Comparison of ENCODE assay signal across 9 cellular contexts in the genomic region with DNA sequence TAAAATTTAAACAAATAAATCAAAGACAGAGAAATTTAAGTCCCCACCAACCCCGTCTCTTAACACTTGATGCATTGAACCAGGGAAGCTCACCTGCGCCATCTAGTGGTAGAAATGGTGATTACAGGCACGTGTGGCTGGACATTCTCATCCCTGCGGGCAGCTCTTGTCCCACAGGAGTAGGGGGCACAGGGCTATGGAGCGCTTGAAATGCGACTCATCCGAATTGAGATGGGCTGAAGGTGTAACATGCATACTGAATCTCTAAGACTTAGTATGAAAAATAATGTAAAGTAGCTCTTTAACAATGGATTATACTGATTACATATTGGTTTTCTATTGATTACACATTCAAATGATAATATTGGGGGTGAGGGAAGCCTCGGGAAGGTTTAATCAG. TPM values are rescaled to one million over a fixed set of nuclear protein-coding genes. Genes with fewer than 3 reads are reported as not detected.
DNase-seq lines count a peak whose midpoint lies in the region; ATAC-seq and TF ChIP-seq lines count a peak whose summit lies in the region.
"Had no signal": no experiment of that assay in that cellular context is flagged by ENCODE, and none has a peak within 500 bp of the region (broad histone marks: within the 10 kb centered on the region; RNA-seq: fewer than 3 reads in every experiment).

No MANE protein-coding gene starts in this region.

- 11 to 15% methylated on average over 8 of the region's 8 CpGs for WGBS in thyroid gland, 2 donors

- peak; percentile 21 for DNase-seq in COLO829 (ENCODE audit: low spot score)
- DNase-seq in HL-60 (ENCODE audit: low read depth in 1 of 2, low spot score in 1 of 2): peak; percentile 34 to 63
- DNase-seq in Panc1 (ENCODE audit: low read depth, low spot score): peak; percentile 78
- peak; percentile 82 for DNase-seq in activated T-cell treated with anti-CD3 and anti-CD28 coated beads, Interleukin-2, amount 50 U/mL, for 24 hours
- peak; percentile 44 to 71 for DNase-seq in fibroblast of lung (ENCODE audit: low read depth in 2 of 2)
- peak; percentile 77 for DNase-seq in neural progenitor cell (ENCODE audit: low spot score)
- DNase-seq in thyroid gland: peak; percentile 64 to 74

- H3K4me3 Mint-ChIP-seq in activated T-cell treated with anti-CD3 and anti-CD28 coated beads, Interleukin-2, amount 50 U/mL, for 24 hours: no peak overlapping the region
- H3K4me3 Mint-ChIP-seq in neural progenitor cell: no peak overlapping the region
- H3K4me3 Mint-ChIP-seq: T-helper 1 cell treated with Interleukin-12 subunit alpha and Interleukin-12 subunit beta and Interleukin-4 antibody, amounts not matched to agents 30 μg/mL and 1 μg/mL, for 36 hours had no signal

- no peaks in the 10 kb centered on the region for H3K9me3 Mint-ChIP-seq in activated T-cell treated with anti-CD3 and anti-CD28 coated beads, Interleukin-2, amount 50 U/mL, for 24 hours
- H3K9me3 Mint-ChIP-seq in neural progenitor cell: no peaks in the 10 kb centered on the region
- H3K9me3 Mint-ChIP-seq: T-helper 1 cell treated with Interleukin-12 subunit alpha and Interleukin-12 subunit beta and Interleukin-4 antibody, amounts not matched to agents 30 μg/mL and 1 μg/mL, for 36 hours had no signal

- H3K79me2 ChIP-seq in fibroblast of lung (ENCODE audit: control insufficient read depth, insufficient read depth, low read length) (no peaks in the 10 kb centered on the region), neural progenitor cell (ENCODE audit: low read depth) (no peaks in the 10 kb centered on the region)

- POLR2A ChIA-PET in Panc1 (lab: Charles Lee): interaction anchor here (1.1 kb wide), 1 partner anchor 137 kb away, joined by 5 read pairs; no protein-coding TSS in a partner anchor

- TF ChIP-seq POLR2A in thyroid gland (IDR thresholded peaks at IDR 0.05): no peak

- ATAC-seq in Panc1 (peak; percentile 82), GM18498 (IDR thresholded peaks at IDR 0.05; ENCODE audit: unreplicated experiment) (no peak)

- CTCF ChIA-PET in Panc1 (lab: Charles Lee): interaction anchor here (0.6 to 2.8 kb wide), 15 partner anchors 9 to 453 kb away, joined by 3 to 51 read pairs (median 4); no protein-coding TSS in a partner anchor

- no TSS peak for BruUV-seq in Panc1 (replicated peaks; lab: Mats Ljungman, UMichigan)

- H3K36me3 Mint-ChIP-seq in activated T-cell treated with anti-CD3 and anti-CD28 coated beads, Interleukin-2, amount 50 U/mL, for 24 hours (ENCODE audit: low read depth): no peaks in the 10 kb centered on the region
- no peaks in the 10 kb centered on the region for H3K36me3 Mint-ChIP-seq in neural progenitor cell

- H3K27me3 ChIP-seq in HL-60 (ENCODE audit: insufficient read depth, poor library complexity, severe bottlenecking) (no peaks in the 10 kb centered on the region), Panc1 (ENCODE audit: control insufficient read depth, insufficient read depth, low read length) (no peaks in the 10 kb centered on the region), fibroblast of lung (ENCODE audit: control insufficient read depth, insufficient read depth, low read length) (no peaks in the 10 kb centered on the region), neural progenitor cell (no peaks in the 10 kb centered on the region), thyroid gland (no peaks in the 10 kb centered on the region)

- H3K9me3 ChIP-seq in Panc1 (ENCODE audit: control insufficient read depth, insufficient read depth, low read depth, low read length): no peaks in the 10 kb centered on the region
- H3K9me3 ChIP-seq in fibroblast of lung (ENCODE audit: control insufficient read depth, insufficient read depth, low read depth, low read length): no peaks in the 10 kb centered on the region
- no peaks in the 10 kb centered on the region for H3K9me3 ChIP-seq in neural progenitor cell (ENCODE audit: low read depth)
- no peaks in the 10 kb centered on the region for H3K9me3 ChIP-seq in thyroid gland

- H3K4me2 ChIP-seq in fibroblast of lung (ENCODE audit: extremely low read depth, insufficient read depth, low read length): no peak overlapping the region
- H3K4me2 ChIP-seq in neural progenitor cell: no peak overlapping the region

- no peak overlapping the region for H3K27ac ChIP-seq in HL-60 (replicated peaks)
- H3K27ac ChIP-seq in Panc1 (ENCODE audit: low read length): no peak overlapping the region
- H3K27ac ChIP-seq in fibroblast of lung (ENCODE audit: insufficient read depth, low read length): no peak overlapping the region
- no peak overlapping the region for H3K27ac ChIP-seq in neural progenitor cell
- H3K27ac ChIP-seq in thyroid gland: no peak overlapping the region

- in situ Hi-C loops in Panc1 (cut with HindIII; ENCODE audit: low pct_unique_long_range_greater_than_20kb, low sequenced_read_pairs): no loop called here

- TF ChIP-seq CTCF in HL-60 (IDR thresholded peaks at IDR 0.05; ENCODE audit: insufficient read depth, low read length): peak; percentile 95
- peak; percentile 99 for TF ChIP-seq CTCF in Panc1 (IDR thresholded peaks at IDR 0.05)
- TF ChIP-seq CTCF in fibroblast of lung (conservative IDR thresholded peaks at IDR 0.05 in 1 of 2, IDR thresholded peaks at IDR 0.05 in 1 of 2; ENCODE audit: low read depth in 1 of 2, low read length in 2 of 2): peak; percentile 93 to 98
- peak; percentile 99 for TF ChIP-seq CTCF in neural progenitor cell (IDR thresholded peaks at IDR 0.05)
- TF ChIP-seq CTCF in thyroid gland (IDR thresholded peaks at IDR 0.05): peak; percentile 82 to 96 (median 90)

- H3K36me3 ChIP-seq in Panc1 (ENCODE audit: control insufficient read depth, insufficient read depth, low read length): no peaks in the 10 kb centered on the region
- H3K36me3 ChIP-seq in fibroblast of lung (ENCODE audit: control insufficient read depth, insufficient read depth, low read length): no peaks in the 10 kb centered on the region
- no peaks in the 10 kb centered on the region for H3K36me3 ChIP-seq in neural progenitor cell
- no peaks in the 10 kb centered on the region for H3K36me3 ChIP-seq in thyroid gland

- H2AFZ ChIP-seq in fibroblast of lung (ENCODE audit: low read length) (no peak overlapping the region), neural progenitor cell (replicated peaks) (no peak overlapping the region)

- H3K4me1 ChIP-seq in Panc1 (ENCODE audit: control insufficient read depth, insufficient read depth, low read length) (no peaks in the 10 kb centered on the region), fibroblast of lung (ENCODE audit: control insufficient read depth, extremely low read depth, insufficient read depth, low read length) (no peaks in the 10 kb centered on the region), neural progenitor cell (peaks cover 7% of the 10 kb centered on the region), thyroid gland (no peaks in the 10 kb centered on the region)

- H3F3A ChIP-seq in neural progenitor cell (ENCODE audit: low read depth): no peaks in the 10 kb centered on the region

- H3K4me1 Mint-ChIP-seq in activated T-cell treated with anti-CD3 and anti-CD28 coated beads, Interleukin-2, amount 50 U/mL, for 24 hours (ENCODE audit: low read depth): no peaks in the 10 kb centered on the region
- peaks cover 8% of the 10 kb centered on the region for H3K4me1 Mint-ChIP-seq in neural progenitor cell

- no peaks in the 10 kb centered on the region for H3K27me3 Mint-ChIP-seq in activated T-cell treated with anti-CD3 and anti-CD28 coated beads, Interleukin-2, amount 50 U/mL, for 24 hours
- peaks cover 5% of the 10 kb centered on the region for H3K27me3 Mint-ChIP-seq in neural progenitor cell (ENCODE audit: insufficient read depth, low read depth)

- no peak overlapping the region for H3K27ac Mint-ChIP-seq in activated T-cell treated with anti-CD3 and anti-CD28 coated beads, Interleukin-2, amount 50 U/mL, for 24 hours
- no peak overlapping the region for H3K27ac Mint-ChIP-seq in neural progenitor cell
- H3K27ac Mint-ChIP-seq: T-helper 1 cell treated with Interleukin-12 subunit alpha and Interleukin-12 subunit beta and Interleukin-4 antibody, amounts not matched to agents 30 μg/mL and 1 μg/mL, for 36 hours had no signal

- H3K4me3 ChIP-seq in HL-60 (replicated peaks; ENCODE audit: insufficient read depth, low read length): no peak overlapping the region
- H3K4me3 ChIP-seq in Panc1 (ENCODE audit: low read depth in 2 of 2, low read length in 2 of 2): no peak overlapping the region
- no peak overlapping the region for H3K4me3 ChIP-seq in fibroblast of lung (replicated peaks in 1 of 4; ENCODE audit: control extremely low read depth in 1 of 4, insufficient read depth in 1 of 4, low read depth in 3 of 4, low read length in 4 of 4)
- no peak overlapping the region for H3K4me3 ChIP-seq in neural progenitor cell
- no peak overlapping the region for H3K4me3 ChIP-seq in thyroid gland (replicated peaks in 1 of 3)

- intact Hi-C loops in Panc1 (cut with micrococcal nuclease; ENCODE audit: unreplicated experiment) (loop anchor here (1.0 to 5.0 kb wide), 3 partner anchors 73 to 138 kb away; no protein-coding TSS in a partner anchor), thyroid gland (cut with DNase I) (loop anchor here (5.0 kb wide), 1 partner anchor 138 kb away; no protein-coding TSS in a partner anchor)

- H4K20me1 ChIP-seq in fibroblast of lung (ENCODE audit: control insufficient read depth, extremely low read depth, insufficient read depth, low read length): no peaks in the 10 kb centered on the region
- peaks cover 2% of the 10 kb centered on the region for H4K20me1 ChIP-seq in neural progenitor cell (ENCODE audit: low read depth)

- H3K9ac ChIP-seq in fibroblast of lung (ENCODE audit: insufficient read depth, low read length) (no peak overlapping the region), neural progenitor cell (no peak overlapping the region)

RNA-seq across cellular contexts. Expression of a gene that starts 24.8 kb away (rescaled TPM):
- total RNA-seq in Panc1 (2021; ENCODE audit: unreplicated experiment) (2.6 TPM), fibroblast of lung (under 0.01 and 0.17 TPM in 2 replicates), neural progenitor cell (ENCODE audit: low replicate concordance) (0.74 and 0.92 TPM in 2 replicates), thyroid gland (under 1 TPM; under 0.01 to 0.78 (median 0.15) TPM)
- polyA plus RNA-seq in Panc1 (2012; ENCODE audit: insufficient read length): 4.9 TPM
- polyA plus RNA-seq in fibroblast of lung: 0.01 and 0.02 TPM in 2 replicates
- polyA plus RNA-seq in fibroblast of lung (2012): 0.01 TPM in 1 of 2 replicates, not detected in the other
- not detected in 2 replicates for polyA minus RNA-seq in fibroblast of lung (ENCODE audit: low replicate concordance)

Comparison
In these comparisons a context has a peak if more than half of its experiments do, and no peak if none do; other contexts are left out.
1. DNase-seq: peak in every context shown above with its lines; median percentile 82 in activated T-cell treated with anti-CD3 and anti-CD28 coated beads, Interleukin-2, amount 50 U/mL, for 24 hours; 78 in Panc1; 77 in neural progenitor cell; 69 in thyroid gland; 58 in fibroblast of lung; 48 in HL-60; 21 in COLO829.